ENCODE assay signal across 13 cellular contexts in the genomic region with DNA sequence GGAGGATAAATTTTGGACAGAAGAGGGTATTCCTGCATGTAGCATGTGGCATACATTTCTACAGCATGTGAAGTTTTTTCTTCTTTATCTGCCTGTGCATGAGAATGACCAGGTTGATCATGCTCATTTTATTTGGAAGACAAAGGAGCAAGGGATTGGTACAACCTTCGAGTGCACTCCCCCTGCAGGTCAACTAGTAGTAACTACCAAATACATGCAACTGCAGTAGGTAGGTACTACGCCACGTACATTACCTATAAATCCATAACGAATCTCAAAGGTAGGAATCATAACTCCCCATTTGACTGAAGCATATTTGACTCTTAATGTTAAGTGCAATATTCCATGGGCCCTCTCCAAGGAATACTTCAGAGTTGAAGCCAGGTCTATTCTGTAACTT.
DNase-seq lines count a peak whose midpoint lies in the region; ATAC-seq and TF ChIP-seq lines count a peak whose summit lies in the region.
"Had no signal": no experiment of that assay in that cellular context is flagged by ENCODE, and none has a peak within 500 bp of the region (broad histone marks: within the 10 kb centered on the region; RNA-seq: fewer than 3 reads in every experiment).

No MANE protein-coding gene starts in this region.

- no peaks in the 10 kb centered on the region for H3K36me3 ChIP-seq in MG63
- H3K36me3 ChIP-seq: ovary had no signal

- no peak overlapping the region for H3K4me3 ChIP-seq in epithelial cell of esophagus (ENCODE audit: low read length)
- no peak overlapping the region for H3K4me3 ChIP-seq in MG63
- H3K4me3 ChIP-seq: ovary had no signal

- peaks cover 7% of the 10 kb centered on the region for H3K4me1 Mint-ChIP-seq in type B pancreatic cell (ENCODE audit: unreplicated experiment)
- H3K4me1 Mint-ChIP-seq: stimulated activated naive B cell treated with anti-CD40 and anti-IgM and Interleukin-4, amounts not matched to agents 10 μg/mL and 1 μg/mL and 100 μg/mL, for 72 hours had no signal

- no peak for ATAC-seq in GM21367 (IDR thresholded peaks at IDR 0.05; ENCODE audit: unreplicated experiment)
- ATAC-seq: stimulated activated naive B cell treated with anti-CD40 and anti-IgM and Interleukin-4, amounts not matched to agents 10 μg/mL and 1 μg/mL and 100 μg/mL, for 72 hours had no signal

- peaks cover 4% of the 10 kb centered on the region for H3K27me3 Mint-ChIP-seq in type B pancreatic cell
- H3K27me3 Mint-ChIP-seq: stimulated activated naive B cell treated with anti-CD40 and anti-IgM and Interleukin-4, amounts not matched to agents 10 μg/mL and 1 μg/mL and 100 μg/mL, for 72 hours had no signal

- H3K36me3 Mint-ChIP-seq in type B pancreatic cell = no peaks in the 10 kb centered on the region
- H3K36me3 Mint-ChIP-seq: stimulated activated naive B cell treated with anti-CD40 and anti-IgM and Interleukin-4, amounts not matched to agents 10 μg/mL and 1 μg/mL and 100 μg/mL, for 72 hours had no signal

- H3K27me3 ChIP-seq in MG63 = no peaks in the 10 kb centered on the region
- H3K27me3 ChIP-seq: ovary had no signal

- H3K27ac Mint-ChIP-seq in type B pancreatic cell = no peak overlapping the region
- H3K27ac Mint-ChIP-seq: stimulated activated naive B cell treated with anti-CD40 and anti-IgM and Interleukin-4, amounts not matched to agents 10 μg/mL and 1 μg/mL and 100 μg/mL, for 72 hours had no signal

- no peak overlapping the region for H3K4me3 Mint-ChIP-seq in type B pancreatic cell
- H3K4me3 Mint-ChIP-seq: stimulated activated naive B cell treated with anti-CD40 and anti-IgM and Interleukin-4, amounts not matched to agents 10 μg/mL and 1 μg/mL and 100 μg/mL, for 72 hours had no signal

- TF ChIP-seq CTCF in epithelial cell of esophagus (IDR thresholded peaks at IDR 0.05; ENCODE audit: insufficient read depth, low read depth, low read length, missing control alignments) (peak; percentile 25), type B pancreatic cell (conservative IDR thresholded peaks at IDR 0.05) (peak; percentile 47)

- DNase-seq in SIG-M5 treated with dmso at 0.1 percent for 504 hours (lab: John Stamatoyannopoulos, UW; ENCODE audit: unreplicated experiment) (peak; percentile 2), SIG-M5 (lab: John Stamatoyannopoulos, UW) (no peak), NAMALWA (ENCODE audit: low spot score) (peak; percentile 35), epithelial cell of esophagus (ENCODE audit: low read depth) (no peak), type B pancreatic cell (ENCODE audit: extremely low spot score, unreplicated experiment) (no peak), HK-2 (ENCODE audit: unreplicated experiment) (no peak), MG63 (no peak)
- DNase-seq: activated CD4-positive, CD25-positive, alpha-beta regulatory T cell; left colon; NCI-H1417 treated with DMSO at 0.1 percent for 48 hours; ovary; stimulated activated naive B cell treated with anti-CD40 and anti-IgM and Interleukin-4, amounts not matched to agents 10 μg/mL and 1 μg/mL and 100 μg/mL, for 72 hours had no signal

- peaks cover 16% of the 10 kb centered on the region for H3K9me3 Mint-ChIP-seq in type B pancreatic cell
- H3K9me3 Mint-ChIP-seq: stimulated activated naive B cell treated with anti-CD40 and anti-IgM and Interleukin-4, amounts not matched to agents 10 μg/mL and 1 μg/mL and 100 μg/mL, for 72 hours had no signal

- no peaks in the 10 kb centered on the region for H3K9me3 ChIP-seq in MG63
- H3K9me3 ChIP-seq: ovary had no signal

Comparison
In these comparisons a context has a peak if more than half of its experiments do, and no peak if none do; other contexts are left out.
1. DNase-seq: peak in SIG-M5 treated with dmso at 0.1 percent for 504 hours (single experiment) and NAMALWA (single experiment); none in SIG-M5 (single experiment), epithelial cell of esophagus (single experiment), type B pancreatic cell (single experiment), HK-2 (single experiment) and MG63 (single experiment).